In the genomic region with DNA sequence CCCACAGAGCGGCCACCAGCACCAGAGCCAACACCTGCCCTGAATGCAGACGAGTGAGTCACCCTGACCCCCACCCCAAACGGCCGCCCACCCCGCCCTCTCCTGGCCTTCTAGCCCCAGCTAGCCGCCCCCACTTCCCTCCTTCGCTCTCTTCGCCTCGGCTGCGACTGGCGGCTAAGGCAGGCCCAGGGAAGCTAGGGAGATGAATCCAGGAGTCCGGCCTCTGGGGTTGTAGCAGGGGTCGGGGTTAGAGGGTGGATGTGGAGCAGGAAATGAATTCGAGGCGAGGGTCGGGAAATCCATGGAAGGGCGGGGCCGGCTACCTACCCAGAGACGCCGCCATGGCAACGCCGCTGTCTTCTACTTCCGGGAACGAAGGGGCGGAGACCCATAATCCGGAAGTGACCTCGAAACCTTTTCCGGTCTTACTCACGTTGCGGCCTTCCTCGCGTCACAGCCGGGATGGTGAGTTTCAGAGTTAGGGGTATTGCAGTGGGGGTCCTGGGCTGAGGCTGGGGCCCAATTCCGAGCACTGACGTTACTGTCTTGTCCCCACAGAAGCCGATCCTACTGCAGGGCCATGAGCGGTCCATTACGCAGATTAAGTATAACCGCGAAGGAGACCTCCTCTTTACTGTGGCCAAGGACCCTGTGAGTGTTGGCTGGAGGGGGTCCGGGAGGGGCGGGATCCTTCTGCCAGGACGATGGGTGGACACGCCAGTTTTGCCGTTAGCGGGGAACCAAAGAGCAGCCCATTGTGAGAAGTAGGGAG, we compare ENCODE assay signal across 8 cellular contexts. TPM values are rescaled to one million over a fixed set of nuclear protein-coding genes. Genes with fewer than 3 reads are reported as not detected.
DNase-seq lines count a peak whose midpoint lies in the region; ATAC-seq, FAIRE-seq and TF ChIP-seq lines count a peak whose summit lies in the region.

Gene EIF3I (plus strand): TSS at position 428 of the 772 bp plus-strand sequence. CDS start 35 bp downstream, at position 463.
Gene TMEM234 (minus strand): TSS at position 374 of the 772 bp plus-strand sequence. CDS start 31 bp downstream, at position 343.

- WGBS in prostate gland: under 1% methylated on average over 42 of the region's 46 CpGs

- no peaks in the 10 kb centered on the region for H3K27me3 ChIP-seq in prostate gland (replicated peaks; ENCODE audit: insufficient read depth)

- peaks cover 4 to 11% of the 10 kb centered on the region in 2 donors for H3K36me3 ChIP-seq in prostate gland

- no peaks in the 10 kb centered on the region for H3K9me3 ChIP-seq in prostate gland

- H3K27ac ChIP-seq in angular gyrus (ENCODE audit: low read depth, low read length): peak within 1 kb of the TSS; percentile 74
- peak within 1 kb of the TSS; percentile 88 to 90 for H3K27ac ChIP-seq in prostate gland

- TF ChIP-seq POLR2A in GM12892 (IDR thresholded peaks at IDR 0.05; ENCODE audit: low read depth, low read length) (peak; percentile 89; the same call in 1 of the 2 replicates), prostate gland (IDR thresholded peaks at IDR 0.05) (peak; percentile 69)

- FAIRE-seq in GM12892 (lab: Jason Lieb, UNC): peak; percentile 98

- ATAC-seq in HG02852 (IDR thresholded peaks at IDR 0.05; ENCODE audit: unreplicated experiment) (peak; percentile 92), left ventricle myocardium superior (peak; percentile 95)

- H3K4me3 ChIP-seq in prostate gland: peak within 1 kb of the TSS; percentile 74 to 95

- DNase-seq in GM12892 (ENCODE audit: insufficient read length): peak; percentile 94
- DNase-seq in NCI-H1694 treated with DMSO at 0.1 percent for 48 hours (lab: John Stamatoyannopoulos, UW): peak; percentile 59
- DNase-seq in T-helper 2 cell: peak; percentile 68 to 93 (median 84)
- peak; percentile 94 for DNase-seq in left ventricle myocardium superior
- DNase-seq in prostate gland (ENCODE audit: low spot score): peak; percentile 93
- DNase-seq in ureter (ENCODE audit: low spot score): peak; percentile 95

- no peak for TF ChIP-seq CTCF in prostate gland (IDR thresholded peaks at IDR 0.05)

- H3K4me1 ChIP-seq in prostate gland (replicated peaks): peaks cover 19% of the 10 kb centered on the region

- intact Hi-C loops in left ventricle myocardium superior (cut with micrococcal nuclease) (no loop called here), prostate gland (cut with DNase I) (loop anchor here (10.0 kb wide), 1 partner anchor 173 kb away; the partner anchor contains the start of gene BSDC1)

RNA-seq across cellular contexts. Expression of gene EIF3I, which starts in this region (rescaled TPM):
- 260 TPM for polyA plus RNA-seq in GM12892 (2012; ENCODE audit: missing spikeins)
- total RNA-seq in left ventricle myocardium superior (104 TPM), prostate gland (100 to 1,000 TPM; 158 to 181 TPM), ureter (171 TPM)

RNA-seq across cellular contexts. Expression of gene TMEM234, which starts in this region (rescaled TPM):
- polyA plus RNA-seq in GM12892 (2012; ENCODE audit: missing spikeins): 7.5 TPM
- total RNA-seq in left ventricle myocardium superior (7.4 TPM), prostate gland (10 to 100 TPM; 17.9 to 31.7 TPM), ureter (45.9 TPM)

Comparison
In these comparisons a context has a peak if more than half of its experiments do, and no peak if none do; other contexts are left out.
1. Peak in every context shown above with its lines: DNase-seq, ATAC-seq, H3K4me3 ChIP-seq and H3K27ac ChIP-seq.